ENCODE assay signal across 28 cellular contexts in the genomic region with DNA sequence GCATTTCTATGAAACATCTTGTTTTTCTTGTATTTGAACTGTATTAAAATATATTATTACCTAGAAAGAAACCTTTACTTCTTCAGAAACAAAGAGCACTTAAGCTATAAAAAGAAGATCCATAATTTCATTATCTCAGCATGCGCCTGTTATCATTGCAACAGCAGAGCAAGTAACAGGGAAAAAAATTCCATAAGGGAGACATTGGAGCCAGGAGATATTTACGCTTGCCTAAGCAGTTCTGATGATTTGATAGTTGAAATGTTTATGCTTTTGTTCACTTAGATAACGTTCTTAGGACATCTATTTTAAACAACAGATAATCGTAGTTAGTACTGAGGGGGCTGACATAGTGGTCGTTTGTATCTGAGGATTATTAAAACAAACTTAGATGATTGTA.
"Had no signal": no experiment of that assay in that cellular context is flagged by ENCODE, and none has a peak within 500 bp of the region (broad histone marks: within the 10 kb centered on the region; RNA-seq: fewer than 3 reads in every experiment).

No MANE protein-coding gene starts in this region.

- H3K4me3 ChIP-seq: gastrocnemius medialis, hepatocyte, left ventricle myocardium inferior, lung, testis, transverse colon had no signal

- ATAC-seq: activated CD4-positive, CD25-positive, alpha-beta regulatory T cell treated with anti-CD3 and anti-CD28 coated beads, Interleukin-2, amount 50 U/mL, for 24 hours; gastrocnemius medialis; stimulated activated naive CD8-positive, alpha-beta T cell treated with anti-CD3 and anti-CD28 coated beads, Interleukin-15, Interleukin-2, amounts not matched to agents 100 U/mL and 50 U/mL, for 24 hours; T-helper 17 cell had no signal

- H3K27me3 ChIP-seq: gastrocnemius medialis, hepatocyte, testis, transverse colon had no signal

- H3K9me3 ChIP-seq: gastrocnemius medialis, left ventricle myocardium inferior, testis, transverse colon had no signal

- H3K4me1 Mint-ChIP-seq: activated naive CD8-positive, alpha-beta T cell treated with anti-CD3 and anti-CD28 coated beads, Interleukin-2, amount 10 ng/mL, durations not matched to agents 7 days and 5 days; nephron progenitor cell; T-helper 17 cell had no signal

- H3K27me3 Mint-ChIP-seq: activated CD4-positive, alpha-beta memory T cell treated with anti-CD3 and anti-CD28 coated beads for 36 hours; activated naive CD8-positive, alpha-beta T cell treated with anti-CD3 and anti-CD28 coated beads, Interleukin-2, amount 10 ng/mL, durations not matched to agents 7 days and 5 days; T-helper 17 cell had no signal

- H3K36me3 ChIP-seq: gastrocnemius medialis, left ventricle myocardium inferior, transverse colon, WERI-Rb-1 had no signal

- H2AFZ ChIP-seq: hepatocyte had no signal

- DNase-seq: activated CD4-positive, alpha-beta memory T cell treated with anti-CD3 and anti-CD28 coated beads for 36 hours; activated CD4-positive, alpha-beta T cell treated with anti-CD3 and anti-CD28 coated beads for 48 hours; activated CD8-positive, alpha-beta memory T cell treated with anti-CD3 and anti-CD28 coated beads, Interleukin-2, amount 50 U/mL, for 4 hours; activated effector memory CD4-positive, alpha-beta T cell treated with anti-CD3 and anti-CD28 coated beads, Interleukin-2, amount 50 U/mL, for 16 hours; activated naive CD4-positive, alpha-beta T cell treated with anti-CD3 and anti-CD28 coated beads for 36 hours; activated naive CD8-positive, alpha-beta T cell treated with anti-CD3 and anti-CD28 coated beads, Interleukin-2, amount 10 ng/mL, durations not matched to agents 7 days and 5 days; activated T-cell treated with anti-CD3 and anti-CD28 coated beads, Interleukin-2, amount 50 U/mL, for 1 hour; amygdala; central memory CD4-positive, alpha-beta T cell; dermis blood vessel endothelial cell; effector CD8-positive, alpha-beta T cell; gastrocnemius medialis; glutamatergic neuron; islet precursor cell; left ventricle myocardium inferior; nephron progenitor cell; nucleus accumbens; stimulated activated CD4-positive, alpha-beta T cell treated with anti-CD3 and anti-CD28 coated beads, Interleukin-2, amount 100 ng/mL, for 48 hours; stimulated activated naive CD8-positive, alpha-beta T cell treated with anti-CD3 and anti-CD28 coated beads, Interleukin-15, Interleukin-2, amounts not matched to agents 100 U/mL and 50 U/mL, for 24 hours; T-helper 17 cell; T1000; testis; transverse colon; WERI-Rb-1 had no signal

- H3K36me3 Mint-ChIP-seq: activated CD4-positive, alpha-beta memory T cell treated with anti-CD3 and anti-CD28 coated beads for 36 hours; activated naive CD8-positive, alpha-beta T cell treated with anti-CD3 and anti-CD28 coated beads, Interleukin-2, amount 10 ng/mL, durations not matched to agents 7 days and 5 days had no signal

- H3K4me3 Mint-ChIP-seq: activated CD4-positive, alpha-beta memory T cell treated with anti-CD3 and anti-CD28 coated beads for 36 hours; activated naive CD4-positive, alpha-beta T cell treated with anti-CD3 and anti-CD28 coated beads for 36 hours; activated naive CD8-positive, alpha-beta T cell treated with anti-CD3 and anti-CD28 coated beads, Interleukin-2, amount 10 ng/mL, durations not matched to agents 7 days and 5 days; activated T-helper 1 cell treated with anti-CD3 and anti-CD28 coated beads, Interleukin-12 subunit alpha, Interleukin-12 subunit beta, Interleukin-2, Interleukin-4 antibody, amounts not matched to agents 30 ng/mL and 10 ng/mL and 1 ng/mL, durations not matched to agents 14 hours and 24 hours and 36 hours; nephron progenitor cell; T-helper 17 cell had no signal

- H3K4me1 ChIP-seq: gastrocnemius medialis, transverse colon had no signal

- H3K9me3 Mint-ChIP-seq: activated CD4-positive, alpha-beta memory T cell treated with anti-CD3 and anti-CD28 coated beads for 36 hours; activated naive CD4-positive, alpha-beta T cell treated with anti-CD3 and anti-CD28 coated beads for 36 hours; activated naive CD8-positive, alpha-beta T cell treated with anti-CD3 and anti-CD28 coated beads, Interleukin-2, amount 10 ng/mL, durations not matched to agents 7 days and 5 days; activated T-helper 1 cell treated with anti-CD3 and anti-CD28 coated beads, Interleukin-12 subunit alpha, Interleukin-12 subunit beta, Interleukin-2, Interleukin-4 antibody, amounts not matched to agents 30 ng/mL and 10 ng/mL and 1 ng/mL, durations not matched to agents 14 hours and 24 hours and 36 hours; nephron progenitor cell had no signal

- H3K27ac Mint-ChIP-seq: activated CD4-positive, alpha-beta memory T cell treated with anti-CD3 and anti-CD28 coated beads for 36 hours; activated naive CD4-positive, alpha-beta T cell treated with anti-CD3 and anti-CD28 coated beads for 36 hours; activated naive CD8-positive, alpha-beta T cell treated with anti-CD3 and anti-CD28 coated beads, Interleukin-2, amount 10 ng/mL, durations not matched to agents 7 days and 5 days; activated T-helper 1 cell treated with anti-CD3 and anti-CD28 coated beads, Interleukin-12 subunit alpha, Interleukin-12 subunit beta, Interleukin-2, Interleukin-4 antibody, amounts not matched to agents 30 ng/mL and 10 ng/mL and 1 ng/mL, durations not matched to agents 14 hours and 24 hours and 36 hours; nephron progenitor cell; T-helper 17 cell had no signal

- H3K27ac ChIP-seq: gastrocnemius medialis, hepatocyte, left ventricle myocardium inferior, testis, transverse colon, WERI-Rb-1 had no signal

- H3K79me2 ChIP-seq: hepatocyte had no signal
